Comparison of ENCODE assay signal across 8 cellular contexts in genomic region chr5:106875591-106876297, GRCh38.
DNase-seq lines count a peak whose midpoint lies in the region; ATAC-seq and TF ChIP-seq lines count a peak whose summit lies in the region.

No MANE protein-coding gene starts in this region.

- no peak for TF ChIP-seq POLR2A in right lobe of liver (IDR thresholded peaks at IDR 0.05)

- peak; percentile 68 for TF ChIP-seq CTCF in GM13977 (IDR thresholded peaks at IDR 0.05; ENCODE audit: extremely low read depth, insufficient read depth, missing control alignments)
- peak; percentile 28 to 34 (median 30) for TF ChIP-seq CTCF in right lobe of liver (IDR thresholded peaks at IDR 0.05)
- no peak for TF ChIP-seq CTCF in colonic mucosa (IDR thresholded peaks at IDR 0.05)

- H3K9me3 ChIP-seq in right lobe of liver, result no peaks in the 10 kb centered on the region
- no peaks in the 10 kb centered on the region for H3K9me3 ChIP-seq in colonic mucosa

- H3K27ac ChIP-seq in right lobe of liver (no peak overlapping the region), colonic mucosa (no peak overlapping the region)

- in situ Hi-C loops in GM13977 (cut with MboI; ENCODE audit: low pct_unique_long_range_greater_than_20kb, low sequenced_read_pairs, unreplicated experiment), result no loop called here

- intact Hi-C loops in right lobe of liver (cut with DNase I), result no loop called here
- intact Hi-C loops in colonic mucosa (cut with DNase I), result no loop called here

- peak; percentile 20 for DNase-seq in GM13977 (ENCODE audit: low spot score)
- DNase-seq in astrocyte of the hippocampus (ENCODE audit: low read depth, low spot score), result peak; percentile 3
- no peak for DNase-seq in right lobe of liver
- DNase-seq in colonic mucosa, result no peak
- DNase-seq in stimulated activated naive CD4-positive, alpha-beta T cell treated with Interleukin-2 at 50 U/mL for 16 hours (lab: John Stamatoyannopoulos, UW), result no peak
- DNase-seq in foreskin melanocyte, result no peak

- WGBS in right lobe of liver (ENCODE audit: insufficient coverage, low coverage, low lambda C conversion rate, missing lambda C conversion rate), result 67% methylated on average over 14 of the region's 21 CpGs

- H3K4me1 ChIP-seq in right lobe of liver (no peaks in the 10 kb centered on the region), colonic mucosa (no peaks in the 10 kb centered on the region)

- no peak overlapping the region for H3K9ac ChIP-seq in colonic mucosa (ENCODE audit: low read depth in 2 of 2, low read length in 2 of 2)

- ATAC-seq in HG03469 (IDR thresholded peaks at IDR 0.05; ENCODE audit: unreplicated experiment) (peak; percentile 57), right lobe of liver (peak in 2 of 4 donors; percentile 43 to 46), HG02970 (IDR thresholded peaks at IDR 0.05; ENCODE audit: low FRiP score, unreplicated experiment) (no peak)

- H3K36me3 ChIP-seq in right lobe of liver (no peaks in the 10 kb centered on the region), colonic mucosa (no peaks in the 10 kb centered on the region)

- no peak overlapping the region for H3K4me3 ChIP-seq in right lobe of liver
- no peak overlapping the region for H3K4me3 ChIP-seq in colonic mucosa

- no peaks in the 10 kb centered on the region for H3K27me3 ChIP-seq in right lobe of liver
- H3K27me3 ChIP-seq in colonic mucosa, result no peaks in the 10 kb centered on the region

Comparison
In these comparisons a context has a peak if more than half of its experiments do, and no peak if none do; other contexts are left out.
1. DNase-seq: peak in GM13977 (single experiment) and astrocyte of the hippocampus (single experiment); none in right lobe of liver (0 of 3), colonic mucosa (single experiment), stimulated activated naive CD4-positive, alpha-beta T cell treated with Interleukin-2 at 50 U/mL for 16 hours (single experiment) and foreskin melanocyte (single experiment).